ENCODE assay signal across 9 cellular contexts in the genomic region with DNA sequence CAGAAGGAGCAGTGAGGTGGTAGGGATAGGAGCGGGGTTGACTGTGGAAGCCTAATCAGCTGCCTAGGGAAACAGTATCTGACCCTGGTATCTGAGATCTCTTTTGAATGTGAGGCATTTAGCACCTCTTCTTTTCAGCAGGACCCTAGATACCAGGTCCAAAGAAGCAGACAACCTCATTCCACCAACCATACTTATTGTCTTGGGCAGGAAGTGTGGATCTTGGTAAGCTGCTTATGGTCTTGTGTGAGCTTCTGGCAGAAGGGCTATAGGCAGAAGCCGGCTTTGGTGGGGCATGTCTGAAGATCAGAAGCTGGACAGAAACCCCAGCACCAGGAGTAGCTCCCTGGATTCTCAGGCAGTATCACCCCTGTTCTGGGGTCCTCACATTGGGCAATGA.
"Had no signal": no experiment of that assay in that cellular context is flagged by ENCODE, and none has a peak within 500 bp of the region (broad histone marks: within the 10 kb centered on the region; RNA-seq: fewer than 3 reads in every experiment).

No MANE protein-coding gene starts in this region.

- H3K27ac ChIP-seq: GM23248, KMS-11 had no signal

- H3K4me3 ChIP-seq: GM23248, HAP-1 had no signal

- H3K4me1 Mint-ChIP-seq: IgD-negative memory B cell had no signal

- H3K4me1 ChIP-seq: HAP-1 had no signal

- H3K27me3 Mint-ChIP-seq: IgD-negative memory B cell had no signal

- H3K9ac ChIP-seq: GM23248, KMS-11 had no signal

- H3K4me3 Mint-ChIP-seq: HFFc6, IgD-negative memory B cell had no signal

- H3K4me2 ChIP-seq: KMS-11 had no signal

- H2AFZ ChIP-seq: GM23248 had no signal

- H3K9me3 Mint-ChIP-seq: HFFc6 had no signal

- DNase-seq: GM23248, GOT3, H7, HFFc6, KBM-7 had no signal

- H3K9me3 ChIP-seq: HAP-1 had no signal

- H3K36me3 ChIP-seq: HAP-1 had no signal

- ATAC-seq: HCT116 had no signal

- H3K27ac Mint-ChIP-seq: HFFc6, IgD-negative memory B cell had no signal
